Comparison of ENCODE assay signal across 8 cellular contexts in genomic region chr4:1746265-1746691, GRCh38. TPM values are rescaled to one million over a fixed set of nuclear protein-coding genes. Genes with fewer than 3 reads are reported as not detected.
DNase-seq lines count a peak whose midpoint lies in the region; ATAC-seq and TF ChIP-seq lines count a peak whose summit lies in the region.

No MANE protein-coding gene starts in this region.

- H3K4me3 Mint-ChIP-seq in activated T-cell treated with anti-CD3 and anti-CD28 coated beads, Interleukin-2, amount 50 U/mL, for 4 hours = no peak overlapping the region
- H3K4me3 Mint-ChIP-seq in type B pancreatic cell = no peak overlapping the region

- H3K36me3 Mint-ChIP-seq in activated T-cell treated with anti-CD3 and anti-CD28 coated beads, Interleukin-2, amount 50 U/mL, for 4 hours (ENCODE audit: insufficient read depth) = peaks cover 9% of the 10 kb centered on the region
- peaks cover 4% of the 10 kb centered on the region for H3K36me3 Mint-ChIP-seq in type B pancreatic cell

- H3K27ac Mint-ChIP-seq in type B pancreatic cell = no peak overlapping the region

- TF ChIP-seq EP300 in ovary (IDR thresholded peaks at IDR 0.05) = no peak

- TF ChIP-seq CTCF in fibroblast of the aortic adventitia (IDR thresholded peaks at IDR 0.05; ENCODE audit: insufficient read depth, low read length) = peak; percentile 89
- peak in 2 of 3 donors; percentile 65 to 67 for TF ChIP-seq CTCF in ovary (IDR thresholded peaks at IDR 0.05)
- TF ChIP-seq CTCF in type B pancreatic cell (conservative IDR thresholded peaks at IDR 0.05) = peak; percentile 97

- peaks cover 2% of the 10 kb centered on the region for H3K4me1 ChIP-seq in ovary (ENCODE audit: insufficient read depth)

- no peak overlapping the region for H3K27ac ChIP-seq in ovary

- no peaks in the 10 kb centered on the region for H3K9me3 ChIP-seq in ovary

- no peaks in the 10 kb centered on the region for H3K36me3 ChIP-seq in ovary

- no peaks in the 10 kb centered on the region for H3K9me3 Mint-ChIP-seq in activated T-cell treated with anti-CD3 and anti-CD28 coated beads, Interleukin-2, amount 50 U/mL, for 4 hours
- H3K9me3 Mint-ChIP-seq in type B pancreatic cell = no peaks in the 10 kb centered on the region

- no peak for TF ChIP-seq POLR2A in ovary (IDR thresholded peaks at IDR 0.05)

- intact Hi-C loops in ovary (cut with DNase I) = loop anchor here (5.0 kb wide), 2 partner anchors 61 to 151 kb away; no protein-coding TSS in a partner anchor

- H3K27me3 ChIP-seq in ovary = no peaks in the 10 kb centered on the region

- DNase-seq in G401 (ENCODE audit: low spot score) = peak; percentile 73
- DNase-seq in OCI-M2 (lab: John Stamatoyannopoulos, UW; ENCODE audit: unreplicated experiment) = peak; percentile 11
- DNase-seq in activated T-cell treated with anti-CD3 and anti-CD28 coated beads, Interleukin-2, amount 50 U/mL, for 4 hours = peak; percentile 74
- peak; percentile 59 for DNase-seq in fibroblast of the aortic adventitia (ENCODE audit: low read depth)
- peak; percentile 55 to 77 (median 63) for DNase-seq in ovary
- DNase-seq in type B pancreatic cell (ENCODE audit: extremely low spot score, unreplicated experiment) = peak; percentile 92

- in situ Hi-C loops in G401 (cut with HindIII; ENCODE audit: low sequenced_read_pairs) = no loop called here

- 13 to 27% (median 14%) methylated on average over 5 to 17 of the region's 17 CpGs for WGBS in ovary, 3 donors

- no peaks in the 10 kb centered on the region for H3K4me1 Mint-ChIP-seq in activated T-cell treated with anti-CD3 and anti-CD28 coated beads, Interleukin-2, amount 50 U/mL, for 4 hours (ENCODE audit: low read depth)
- no peaks in the 10 kb centered on the region for H3K4me1 Mint-ChIP-seq in type B pancreatic cell (ENCODE audit: unreplicated experiment)

- peak; percentile 77 for ATAC-seq in HG03354 (IDR thresholded peaks at IDR 0.05; ENCODE audit: poor library complexity, severe bottlenecking, unreplicated experiment)
- peak; percentile 83 to 84 for ATAC-seq in activated T-cell treated with anti-CD3 and anti-CD28 coated beads, Interleukin-2, amount 50 U/mL, for 4 hours
- no peak for ATAC-seq in HG03442 (IDR thresholded peaks at IDR 0.05; ENCODE audit: unreplicated experiment)

- H3K4me3 ChIP-seq in fibroblast of the aortic adventitia (ENCODE audit: low read depth, low read length) (no peak overlapping the region), ovary (no peak overlapping the region)

- H3K27me3 Mint-ChIP-seq in activated T-cell treated with anti-CD3 and anti-CD28 coated beads, Interleukin-2, amount 50 U/mL, for 4 hours (ENCODE audit: low read depth) = no peaks in the 10 kb centered on the region
- H3K27me3 Mint-ChIP-seq in type B pancreatic cell = no peaks in the 10 kb centered on the region

RNA-seq across cellular contexts. Expression of gene TACC3, which starts 25.0 kb away (rescaled TPM):
- total RNA-seq in G401 (2014; rRNA removed; shearing (Covaris generic)) = 139 and 164 TPM in 2 replicates
- total RNA-seq in activated T-cell treated with anti-CD3 and anti-CD28 coated beads, Interleukin-2, amount 50 U/mL, for 4 hours = 10 to 100 TPM; 53.1 to 75.0 (median 69.3) TPM
- 3.2 and 23.9 TPM in 2 replicates for total RNA-seq in fibroblast of the aortic adventitia (ENCODE audit: low replicate concordance)
- total RNA-seq in ovary = 10 to 100 TPM in 1 of 7 donors, 1 to 10 TPM in 6; 2.1 to 10.4 (median 6.0) TPM
- polyA plus RNA-seq in ovary = 1 to 10 TPM; 5.3 to 7.0 TPM
- 35.9 and 91.4 TPM in 2 replicates for total RNA-seq in type B pancreatic cell (ENCODE audit: low replicate concordance)

RNA-seq across cellular contexts. Expression of gene TMEM129, which starts 25.2 kb away (rescaled TPM):
- total RNA-seq in G401 (2014; rRNA removed; shearing (Covaris generic)) = 51.6 and 91.7 TPM in 2 replicates
- total RNA-seq in activated T-cell treated with anti-CD3 and anti-CD28 coated beads, Interleukin-2, amount 50 U/mL, for 4 hours = 10 to 100 TPM; 17.4 to 21.8 (median 17.6) TPM
- total RNA-seq in fibroblast of the aortic adventitia (ENCODE audit: low replicate concordance) (16.6 and 25.6 TPM in 2 replicates), ovary (10 to 100 TPM; 27.6 to 42.5 (median 40.3) TPM), type B pancreatic cell (ENCODE audit: low replicate concordance) (38.5 and 41.0 TPM in 2 replicates)
- polyA plus RNA-seq in ovary = 10 to 100 TPM in 1 of 2 donors, 1 to 10 TPM in 1; 5.6 to 43.2 TPM

RNA-seq across cellular contexts. Expression of gene SLBP, which starts 34.2 kb away (rescaled TPM):
- 98.5 and 101 TPM in 2 replicates for total RNA-seq in G401 (2014; rRNA removed; shearing (Covaris generic))
- 100 to 1,000 TPM; 131 to 171 (median 147) TPM for total RNA-seq in activated T-cell treated with anti-CD3 and anti-CD28 coated beads, Interleukin-2, amount 50 U/mL, for 4 hours
- total RNA-seq in fibroblast of the aortic adventitia (ENCODE audit: low replicate concordance) = 48.2 and 89.1 TPM in 2 replicates
- total RNA-seq in ovary = 10 to 100 TPM; 32.0 to 51.4 (median 36.7) TPM
- 10 to 100 TPM; 30.9 to 64.8 TPM for polyA plus RNA-seq in ovary
- total RNA-seq in type B pancreatic cell (ENCODE audit: low replicate concordance) = 40.2 and 46.0 TPM in 2 replicates

RNA-seq across cellular contexts. Expression of gene FGFR3, which starts 46.8 kb away (rescaled TPM):
- 38.4 and 49.9 TPM in 2 replicates for total RNA-seq in G401 (2014; rRNA removed; shearing (Covaris generic))
- total RNA-seq in activated T-cell treated with anti-CD3 and anti-CD28 coated beads, Interleukin-2, amount 50 U/mL, for 4 hours = under 1 TPM; 0.08 to 0.30 (median 0.29) TPM
- total RNA-seq in fibroblast of the aortic adventitia (ENCODE audit: low replicate concordance) (0.33 and 0.45 TPM in 2 replicates), ovary (1 to 10 TPM in 3 of 7 donors, under 1 TPM in 4; 0.25 to 9.2 (median 0.72) TPM), type B pancreatic cell (ENCODE audit: low replicate concordance) (44.3 and 63.9 TPM in 2 replicates)
- polyA plus RNA-seq in ovary = under 1 TPM; 0.12 to 0.53 TPM

Comparison
In these comparisons a context has a peak if more than half of its experiments do, and no peak if none do; other contexts are left out.
1. DNase-seq: peak in every context shown above with its lines; median percentile 92 in type B pancreatic cell; 74 in activated T-cell treated with anti-CD3 and anti-CD28 coated beads, Interleukin-2, amount 50 U/mL, for 4 hours; 73 in G401; 63 in ovary; 59 in fibroblast of the aortic adventitia; 11 in OCI-M2.